Comparison of ENCODE assay signal across 8 cellular contexts in genomic region chr1:31683997-31684396, GRCh38. TPM values are rescaled to one million over a fixed set of nuclear protein-coding genes. Genes with fewer than 3 reads are reported as not detected.
DNase-seq lines count a peak whose midpoint lies in the region; ATAC-seq and TF ChIP-seq lines count a peak whose summit lies in the region.

No MANE protein-coding gene starts in this region.

- TF ChIP-seq CTCF in A673 (conservative IDR thresholded peaks at IDR 0.05; ENCODE audit: low read depth, low read length): peak; percentile 41
- peak; percentile 23 for TF ChIP-seq CTCF in GM13976 (IDR thresholded peaks at IDR 0.05; ENCODE audit: borderline replicate concordance, control extremely low read depth, extremely low read depth, insufficient read depth, missing control alignments)
- peak; percentile 77 for TF ChIP-seq CTCF in WERI-Rb-1 (IDR thresholded peaks at IDR 0.05; ENCODE audit: low read depth, low read length)
- peak; percentile 46 for TF ChIP-seq CTCF in kidney epithelial cell (IDR thresholded peaks at IDR 0.05; ENCODE audit: insufficient read depth, low read length, poor library complexity, severe bottlenecking)

- H3K4me1 ChIP-seq in A673 (ENCODE audit: insufficient read depth, low read length, poor library complexity, severe bottlenecking): no peaks in the 10 kb centered on the region

- no TSS peak for BruUV-seq in A673 (replicated peaks; lab: Mats Ljungman, UMichigan)

- no peaks in the 10 kb centered on the region for H3K36me3 ChIP-seq in A673 (ENCODE audit: insufficient read depth, low read length, poor library complexity, severe bottlenecking)
- H3K36me3 ChIP-seq in WERI-Rb-1: no peaks in the 10 kb centered on the region
- H3K36me3 ChIP-seq in kidney epithelial cell (ENCODE audit: control insufficient read depth, insufficient read depth, low read length): no peaks in the 10 kb centered on the region

- no peaks in the 10 kb centered on the region for H3K9me3 ChIP-seq in A673 (ENCODE audit: low read depth, low read length, poor library complexity, severe bottlenecking)
- H3K9me3 ChIP-seq in WERI-Rb-1 (ENCODE audit: severe bottlenecking): no peaks in the 10 kb centered on the region

- ATAC-seq in GM21447 (IDR thresholded peaks at IDR 0.05; ENCODE audit: unreplicated experiment) (no peak), GM19395 (IDR thresholded peaks at IDR 0.05; ENCODE audit: unreplicated experiment) (no peak), GM21786 (IDR thresholded peaks at IDR 0.05; ENCODE audit: unreplicated experiment) (no peak)

- POLR2A ChIA-PET in A673 (lab: Charles Lee; ENCODE audit: low non-redundant PET): no interaction called here

- no peak overlapping the region for H3K27ac ChIP-seq in A673 (ENCODE audit: low read depth, low read length, poor library complexity, severe bottlenecking)
- H3K27ac ChIP-seq in WERI-Rb-1: no peak overlapping the region

- CTCF ChIA-PET in A673 (lab: Charles Lee): no interaction called here

- in situ Hi-C loops in GM13976 (cut with MboI; ENCODE audit: low sequenced_read_pairs, unreplicated experiment): no loop called here

- H3K4me3 ChIP-seq in A673 (ENCODE audit: low read depth, low read length, poor library complexity, severe bottlenecking) (no peak overlapping the region), WERI-Rb-1 (ENCODE audit: low read depth, low read length) (no peak overlapping the region), kidney epithelial cell (ENCODE audit: low read depth, low read length) (no peak overlapping the region)

- H3K27me3 ChIP-seq in A673 (replicated peaks; ENCODE audit: insufficient read depth, low read depth, low read length, poor library complexity) (no peaks in the 10 kb centered on the region), WERI-Rb-1 (ENCODE audit: insufficient read depth, low read depth, severe bottlenecking) (no peaks in the 10 kb centered on the region), kidney epithelial cell (ENCODE audit: control insufficient read depth, insufficient read depth, low read length) (no peaks in the 10 kb centered on the region)

- intact Hi-C loops in A673 (cut with micrococcal nuclease; ENCODE audit: unreplicated experiment): no loop called here

- no peak for DNase-seq in A673 (ENCODE audit: low spot score)
- DNase-seq in GM13976 (ENCODE audit: low spot score): peak; percentile 63
- DNase-seq in WERI-Rb-1: peak; percentile 52
- no peak for DNase-seq in kidney epithelial cell (ENCODE audit: low read depth)
- no peak for DNase-seq in activated gamma-delta T cell treated with Interleukin-2 at 50 U/mL for 16 hours

RNA-seq across cellular contexts. Expression of gene COL16A1, which starts 19.8 kb away (rescaled TPM):
- total RNA-seq in A673 (2021) (26.6 and 35.7 TPM in 2 replicates), kidney epithelial cell (9.2 and 10.8 TPM in 2 replicates)

RNA-seq across cellular contexts. Expression of gene PEF1, which starts 39.3 kb away (rescaled TPM):
- total RNA-seq in A673 (2021) (56.3 and 57.9 TPM in 2 replicates), kidney epithelial cell (86.8 and 100 TPM in 2 replicates)

Comparison
In these comparisons a context has a peak if more than half of its experiments do, and no peak if none do; other contexts are left out.
1. DNase-seq: peak in GM13976 (single experiment) and WERI-Rb-1 (single experiment); none in A673 (single experiment), kidney epithelial cell (single experiment) and activated gamma-delta T cell treated with Interleukin-2 at 50 U/mL for 16 hours (single experiment).
2. CTCF ChIP-seq: peak in every context shown above with its lines; median percentile 77 in WERI-Rb-1; 46 in kidney epithelial cell; 41 in A673; 23 in GM13976.